Comparison of ENCODE assay signal across 8 cellular contexts in genomic region chr3:56802411-56802745, GRCh38. TPM values are rescaled to one million over a fixed set of nuclear protein-coding genes. Genes with fewer than 3 reads are reported as not detected.
DNase-seq lines count a peak whose midpoint lies in the region; ATAC-seq and TF ChIP-seq lines count a peak whose summit lies in the region.

No MANE protein-coding gene starts in this region.

- no peak overlapping the region for H3K27ac ChIP-seq in OCI-LY7 (ENCODE audit: low read depth, low read length, poor library complexity, severe bottlenecking)

- peaks cover 16% of the 10 kb centered on the region for H3K36me3 Mint-ChIP-seq in Calu3 (ENCODE audit: insufficient read depth, unreplicated experiment)
- H3K36me3 Mint-ChIP-seq in osteocyte (ENCODE audit: unreplicated experiment), result no peaks in the 10 kb centered on the region

- H3K9me3 Mint-ChIP-seq in Calu3 (ENCODE audit: low read depth, unreplicated experiment), result no peaks in the 10 kb centered on the region
- no peaks in the 10 kb centered on the region for H3K9me3 Mint-ChIP-seq in osteocyte (ENCODE audit: unreplicated experiment)

- CTCF ChIA-PET in Calu3 (lab: Charles Lee), result interaction anchor here (0.8 to 1.5 kb wide), 4 partner anchors 44 to 187 kb away, joined by 4 to 12 read pairs (median 6); no protein-coding TSS in a partner anchor
- CTCF ChIA-PET in OCI-LY7 (lab: Charles Lee; ENCODE audit: unreplicated experiment), result interaction anchor here (1.1 to 1.3 kb wide), 2 partner anchors 10 to 50 kb away, joined by 3 read pairs; no protein-coding TSS in a partner anchor

- no peaks in the 10 kb centered on the region for H3K9me2 ChIP-seq in OCI-LY7 (ENCODE audit: insufficient read depth, low read length)

- H3K27me3 ChIP-seq in endocrine pancreas (ENCODE audit: control insufficient read depth, insufficient read depth, low read length), result no peaks in the 10 kb centered on the region

- DNase-seq in Calu3, result no peak
- DNase-seq in OCI-LY7 (ENCODE audit: low spot score), result no peak
- no peak for DNase-seq in osteocyte (ENCODE audit: extremely low spot score, unreplicated experiment)
- no peak for DNase-seq in NCI-H748 (lab: John Stamatoyannopoulos, UW; ENCODE audit: unreplicated experiment)
- no peak for DNase-seq in RPMI8226
- no peak for DNase-seq in SKM-1 treated with dmso at 0.1 percent for 144 hours (lab: John Stamatoyannopoulos, UW; ENCODE audit: unreplicated experiment)

- ATAC-seq in HG03439 (IDR thresholded peaks at IDR 0.05; ENCODE audit: unreplicated experiment), result no peak

- peaks cover 10% of the 10 kb centered on the region for H3K4me1 Mint-ChIP-seq in Calu3 (ENCODE audit: low read depth, unreplicated experiment)
- peaks cover 12% of the 10 kb centered on the region for H3K4me1 Mint-ChIP-seq in osteocyte (ENCODE audit: unreplicated experiment)

- no peaks in the 10 kb centered on the region for H3K36me3 ChIP-seq in OCI-LY7 (ENCODE audit: insufficient read depth, low read length)
- no peaks in the 10 kb centered on the region for H3K36me3 ChIP-seq in endocrine pancreas (ENCODE audit: control insufficient read depth, insufficient read depth, low read length)

- H3K27me3 Mint-ChIP-seq in Calu3 (ENCODE audit: unreplicated experiment) (no peaks in the 10 kb centered on the region), osteocyte (ENCODE audit: unreplicated experiment) (peaks cover 5% of the 10 kb centered on the region)

- peak overlapping the region; percentile 94 for H3K4me2 ChIP-seq in OCI-LY7 (ENCODE audit: low read length)

- POLR2A ChIA-PET in OCI-LY7 (lab: Charles Lee), result interaction anchor here (0.8 to 1.5 kb wide), 5 partner anchors 10 to 104 kb away, joined by 3 to 4 read pairs (median 3); no protein-coding TSS in a partner anchor

- H3K4me3 ChIP-seq in OCI-LY7 (ENCODE audit: low read depth, low read length, poor library complexity, severe bottlenecking) (peak overlapping the region; percentile 72), endocrine pancreas (ENCODE audit: control insufficient read depth, insufficient read depth, low read length) (peak overlapping the region; percentile 40)

- peaks cover 17% of the 10 kb centered on the region; the same call in 1 of the 2 replicates for H3K79me2 ChIP-seq in OCI-LY7 (ENCODE audit: insufficient read depth, low read depth, low read length)

- H3K9ac ChIP-seq in endocrine pancreas (ENCODE audit: control insufficient read depth, insufficient read depth, low read length), result no peak overlapping the region

- TF ChIP-seq CTCF in Calu3 (IDR thresholded peaks at IDR 0.05; ENCODE audit: unreplicated experiment), result no peak
- TF ChIP-seq CTCF in OCI-LY7 (conservative IDR thresholded peaks at IDR 0.05; ENCODE audit: low read length), result peak; percentile 51; the same call in 1 of the 2 replicates
- TF ChIP-seq CTCF in osteocyte (IDR thresholded peaks at IDR 0.05), result no peak

- H3K27ac Mint-ChIP-seq in Calu3 (ENCODE audit: unreplicated experiment), result no peak overlapping the region
- no peak overlapping the region for H3K27ac Mint-ChIP-seq in osteocyte (ENCODE audit: unreplicated experiment)

- H3K4me1 ChIP-seq in OCI-LY7 (ENCODE audit: insufficient read depth, low read length, poor library complexity, severe bottlenecking) (peaks cover 44% of the 10 kb centered on the region), endocrine pancreas (ENCODE audit: control insufficient read depth, insufficient read depth, low read length) (no peaks in the 10 kb centered on the region)

- intact Hi-C loops in Calu3 (cut with micrococcal nuclease; ENCODE audit: unreplicated experiment) (loop anchor here (1.0 to 2.0 kb wide), 2 partner anchors 100 to 190 kb away; no protein-coding TSS in a partner anchor), OCI-LY7 (cut with micrococcal nuclease; ENCODE audit: unreplicated experiment) (loop anchor here (10.0 kb wide), 1 partner anchor 272 kb away; no protein-coding TSS in a partner anchor)

- no peaks in the 10 kb centered on the region for H3K9me3 ChIP-seq in OCI-LY7 (ENCODE audit: low read length)
- H3K9me3 ChIP-seq in endocrine pancreas (ENCODE audit: control insufficient read depth, low read length), result no peaks in the 10 kb centered on the region

- H3K4me3 Mint-ChIP-seq in Calu3 (ENCODE audit: low read depth, unreplicated experiment) (peak overlapping the region; percentile 75), osteocyte (ENCODE audit: unreplicated experiment) (peak overlapping the region; percentile 65)

- peaks cover 18% of the 10 kb centered on the region; the same call in 1 of the 2 replicates for H4K20me1 ChIP-seq in OCI-LY7 (ENCODE audit: insufficient read depth, low read length)

- no TSS peak for BruUV-seq in Calu3 (replicated peaks; lab: Mats Ljungman, UMichigan)
- BruUV-seq in OCI-LY7 (replicated peaks; lab: Mats Ljungman, UMichigan), result no TSS peak

- no peak overlapping the region for H2AFZ ChIP-seq in OCI-LY7 (ENCODE audit: low read length)

RNA-seq across cellular contexts. Expression of gene ARHGEF3, which starts 0.6 kb away (rescaled TPM):
- total RNA-seq in Calu3 (2022), result 20.9 and 21.8 TPM in 2 replicates
- total RNA-seq in OCI-LY7 (2014; rRNA removed; shearing (Covaris generic)), result 10.8 and 14.1 TPM in 2 replicates
- 21.7 and 26.9 TPM in 2 replicates for total RNA-seq in OCI-LY7 (2022)
- total RNA-seq in osteocyte, result 2.5 and 2.7 TPM in 2 replicates
